ENCODE assay signal across 18 cellular contexts in the genomic region with DNA sequence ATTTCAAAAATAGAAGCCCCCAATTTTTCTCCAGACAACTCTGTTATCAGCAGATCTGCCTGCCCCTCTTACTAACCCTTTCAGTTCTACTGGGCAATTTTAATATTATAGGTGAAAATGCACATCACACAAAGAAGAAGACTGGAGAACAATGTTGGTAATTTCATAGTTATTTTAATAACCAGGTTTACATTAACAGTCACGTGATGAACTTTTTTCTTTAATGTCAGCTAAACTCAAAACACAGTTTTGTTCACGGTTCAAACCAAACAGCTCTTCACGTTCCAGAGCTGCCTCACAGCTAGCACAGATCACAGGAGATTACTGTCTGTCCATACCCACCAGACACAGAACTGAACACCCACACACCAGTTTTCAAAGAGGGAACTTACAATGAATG.
DNase-seq lines count a peak whose midpoint lies in the region; ATAC-seq, FAIRE-seq and TF ChIP-seq lines count a peak whose summit lies in the region.
"Had no signal": no experiment of that assay in that cellular context is flagged by ENCODE, and none has a peak within 500 bp of the region (broad histone marks: within the 10 kb centered on the region; RNA-seq: fewer than 3 reads in every experiment).

No MANE protein-coding gene starts in this region.

- H3K9ac ChIP-seq in HepG2 (ENCODE audit: insufficient read depth, low read depth, low read length), result no peak overlapping the region
- H3K9ac ChIP-seq in K562 (ENCODE audit: insufficient read depth in 1 of 2, low read depth in 2 of 2, low read length in 2 of 2), result no peak overlapping the region
- H3K9ac ChIP-seq in neural progenitor cell, result no peak overlapping the region
- H3K9ac ChIP-seq: BLaER1 treated with 17β-estradiol and CSF1 and Interleukin-3, amounts not matched to agents 10 nM and 100 nM; GM23248 had no signal

- WGBS in HepG2 (ENCODE audit: low lambda C conversion rate), result under 1% methylated on average over 3 of the region's 3 CpGs
- 30% methylated on average over 3 of the region's 3 CpGs for WGBS in right lobe of liver (ENCODE audit: insufficient coverage, low coverage, low lambda C conversion rate, missing lambda C conversion rate)
- WGBS in K562 (ENCODE audit: insufficient coverage, low coverage, missing lambda C conversion rate), result 0% methylated on average over 3 of the region's 3 CpGs

- no peak overlapping the region for H2AFZ ChIP-seq in HepG2 (ENCODE audit: low read length)
- H2AFZ ChIP-seq in K562 (ENCODE audit: low read depth, low read length), result no peak overlapping the region
- H2AFZ ChIP-seq in neural progenitor cell (replicated peaks), result no peak overlapping the region
- H2AFZ ChIP-seq: GM23248 had no signal

- TF ChIP-seq CTCF in HepG2 (CRISPR knock-in tag; IDR thresholded peaks at IDR 0.05), result no peak
- TF ChIP-seq CTCF in right lobe of liver (IDR thresholded peaks at IDR 0.05), result no peak
- TF ChIP-seq CTCF in K562 (IDR thresholded peaks at IDR 0.05 in 2 of 3, conservative IDR thresholded peaks at IDR 0.05 in 1 of 3; ENCODE audit: insufficient read depth in 2 of 3, low read depth in 1 of 3, low read length in 3 of 3), result no peak
- TF ChIP-seq CTCF in neural progenitor cell (IDR thresholded peaks at IDR 0.05), result no peak
- no peak for TF ChIP-seq CTCF in BE2C (IDR thresholded peaks at IDR 0.05; ENCODE audit: low read depth, low read length)
- no peak for TF ChIP-seq CTCF in natural killer cell (IDR thresholded peaks at IDR 0.05)

- TF ChIP-seq RAD21 in HepG2 (CRISPR knock-in tag; IDR thresholded peaks at IDR 0.05) (no peak), K562 (CRISPR knock-in tag; conservative IDR thresholded peaks at IDR 0.05 in 1 of 2, IDR thresholded peaks at IDR 0.05 in 1 of 2) (no peak)

- no peak overlapping the region for H3K4me3 ChIP-seq in HepG2 (replicated peaks in 1 of 3; ENCODE audit: insufficient read depth in 1 of 3, low read depth in 2 of 3, low read length in 3 of 3)
- no peak overlapping the region for H3K4me3 ChIP-seq in right lobe of liver
- no peak overlapping the region for H3K4me3 ChIP-seq in K562
- H3K4me3 ChIP-seq in neural progenitor cell, result no peak overlapping the region
- no peak overlapping the region for H3K4me3 ChIP-seq in BE2C (ENCODE audit: low read depth, low read length)
- H3K4me3 ChIP-seq: BLaER1 treated with 17β-estradiol and CSF1 and Interleukin-3, amounts not matched to agents 10 nM and 100 nM; GM23248 had no signal

- H3K36me3 ChIP-seq in HepG2 (replicated peaks in 1 of 2; ENCODE audit: control insufficient read depth in 1 of 2, insufficient read depth in 2 of 2, low read length in 2 of 2) (no peaks in the 10 kb centered on the region), right lobe of liver (no peaks in the 10 kb centered on the region), K562 (ENCODE audit: control insufficient read depth, insufficient read depth, low read length) (no peaks in the 10 kb centered on the region), neural progenitor cell (peaks cover 11% of the 10 kb centered on the region), BE2C (peaks cover 20% of the 10 kb centered on the region)
- H3K36me3 ChIP-seq: BLaER1 treated with 17β-estradiol and CSF1 and Interleukin-3, amounts not matched to agents 10 nM and 100 nM had no signal

- no peaks in the 10 kb centered on the region for H4K20me1 ChIP-seq in HepG2 (ENCODE audit: insufficient read depth, low read length)
- no peaks in the 10 kb centered on the region for H4K20me1 ChIP-seq in K562 (replicated peaks; ENCODE audit: control insufficient read depth, insufficient read depth, low read length)
- peaks cover 42% of the 10 kb centered on the region for H4K20me1 ChIP-seq in neural progenitor cell (ENCODE audit: low read depth)
- H4K20me1 ChIP-seq: BLaER1 treated with 17β-estradiol and CSF1 and Interleukin-3, amounts not matched to agents 10 nM and 100 nM had no signal

- BruUV-seq in HepG2 (replicated peaks; lab: Mats Ljungman, UMichigan) (no TSS peak), K562 (replicated peaks; lab: Mats Ljungman, UMichigan) (no TSS peak)

- H3K27ac Mint-ChIP-seq in neural progenitor cell, result no peak overlapping the region
- no peak overlapping the region for H3K27ac Mint-ChIP-seq in natural killer cell
- H3K27ac Mint-ChIP-seq: CD4-positive, alpha-beta T cell had no signal

- TF ChIP-seq POLR2A in HepG2 (IDR thresholded peaks at IDR 0.05; ENCODE audit: insufficient read depth in 1 of 2, low read depth in 2 of 2, low read length in 2 of 2), result no peak
- no peak for TF ChIP-seq POLR2A in right lobe of liver (IDR thresholded peaks at IDR 0.05)
- TF ChIP-seq POLR2A in K562 (conservative IDR thresholded peaks at IDR 0.05), result no peak

- POLR2A ChIA-PET in HepG2 (lab: Yijun Ruan, JAX), result no interaction called here
- POLR2A ChIA-PET in K562 (lab: Yijun Ruan, JAX), result no interaction called here

- H3K4me1 ChIP-seq in HepG2 (ENCODE audit: insufficient read depth, low read length) (no peaks in the 10 kb centered on the region), right lobe of liver (no peaks in the 10 kb centered on the region), K562 (replicated peaks in 1 of 2; ENCODE audit: control insufficient read depth in 2 of 2, insufficient read depth in 2 of 2, low read length in 2 of 2) (no peaks in the 10 kb centered on the region), neural progenitor cell (peaks cover 25% of the 10 kb centered on the region), BE2C (peaks cover 42% of the 10 kb centered on the region)

- CTCF ChIA-PET in HepG2 (lab: Yijun Ruan, JAX; ENCODE audit: low intra/inter-chr PET ratio, low total read pairs) (no interaction called here), K562 (lab: Yijun Ruan, JAX; ENCODE audit: low intra/inter-chr PET ratio) (no interaction called here)

- DNase-seq in HepG2 (ENCODE audit: low spot score), result no peak
- DNase-seq in right lobe of liver, result no peak
- no peak for DNase-seq in K562 (ENCODE audit: extremely low read depth in 1 of 4, low spot score in 3 of 4)
- no peak for DNase-seq in neural progenitor cell (ENCODE audit: low spot score)
- DNase-seq in BE2C, result no peak
- DNase-seq in natural killer cell, result no peak
- DNase-seq: AML-193; CD4-positive, alpha-beta T cell; DMS153; DMS79 treated with DMSO at 0.1 percent for 48 hours; EL; GM23248; H7 had no signal

- in situ Hi-C loops in HepG2 (cut with HindIII; ENCODE audit: extremely low pct_ligation_motif_present, low pct_unique_long_range_greater_than_20kb) (no loop called here), K562 (cut with MboI) (no loop called here)

- H3K9me3 ChIP-seq in HepG2 (ENCODE audit: low read length), result no peaks in the 10 kb centered on the region
- no peaks in the 10 kb centered on the region for H3K9me3 ChIP-seq in right lobe of liver
- H3K9me3 ChIP-seq in K562 (replicated peaks; ENCODE audit: control insufficient read depth, insufficient read depth, low read depth, low read length), result no peaks in the 10 kb centered on the region
- no peaks in the 10 kb centered on the region for H3K9me3 ChIP-seq in neural progenitor cell (ENCODE audit: low read depth)
- H3K9me3 ChIP-seq in BE2C, result no peaks in the 10 kb centered on the region
- H3K9me3 ChIP-seq: BLaER1 treated with 17β-estradiol and CSF1 and Interleukin-3, amounts not matched to agents 10 nM and 100 nM had no signal

- no peaks in the 10 kb centered on the region for H3K9me3 Mint-ChIP-seq in neural progenitor cell
- H3K9me3 Mint-ChIP-seq in natural killer cell, result no peaks in the 10 kb centered on the region
- H3K9me3 Mint-ChIP-seq: CD4-positive, alpha-beta T cell had no signal

- H3K4me3 Mint-ChIP-seq in neural progenitor cell (no peak overlapping the region), natural killer cell (no peak overlapping the region)
- H3K4me3 Mint-ChIP-seq: CD4-positive, alpha-beta T cell had no signal

- H3K4me2 ChIP-seq in HepG2 (ENCODE audit: low read depth, low read length) (no peak overlapping the region), K562 (ENCODE audit: insufficient read depth, low read length) (no peak overlapping the region), neural progenitor cell (no peak overlapping the region)
- H3K4me2 ChIP-seq: BLaER1 treated with 17β-estradiol and CSF1 and Interleukin-3, amounts not matched to agents 10 nM and 100 nM had no signal

- ATAC-seq in HepG2 (no peak), right lobe of liver (no peak), K562 (no peak), GM21381 (IDR thresholded peaks at IDR 0.05; ENCODE audit: unreplicated experiment) (no peak), natural killer cell (no peak)

- no peaks in the 10 kb centered on the region for H3K9me1 ChIP-seq in K562 (ENCODE audit: control insufficient read depth, insufficient read depth, low read length)

- FAIRE-seq in HepG2 (lab: Jason Lieb, UNC) (no peak), K562 (lab: Jason Lieb, UNC) (no peak)
- FAIRE-seq: D721Med, G401.6 had no signal

- H3K27me3 ChIP-seq in HepG2 (ENCODE audit: control insufficient read depth in 1 of 2, insufficient read depth in 2 of 2, low read length in 2 of 2), result 0 out of 5 replicates have a peak, but pooled peaks cover 0 to 4% of the 10 kb centered on the region in 2 experiments
- no peaks in the 10 kb centered on the region for H3K27me3 ChIP-seq in right lobe of liver
- H3K27me3 ChIP-seq in K562 (ENCODE audit: control insufficient read depth in 2 of 2, insufficient read depth in 2 of 2, low read length in 2 of 2), result no peaks in the 10 kb centered on the region
- H3K27me3 ChIP-seq in neural progenitor cell, result no peaks in the 10 kb centered on the region
- H3K27me3 ChIP-seq in BE2C, result no peaks in the 10 kb centered on the region
- H3K27me3 ChIP-seq: BLaER1 treated with 17β-estradiol and CSF1 and Interleukin-3, amounts not matched to agents 10 nM and 100 nM had no signal

- intact Hi-C loops in HepG2 (cut with micrococcal nuclease; ENCODE audit: unreplicated experiment) (loop anchor here (10.0 kb wide), 1 partner anchor 166 kb away; no protein-coding TSS in a partner anchor), right lobe of liver (cut with DNase I) (no loop called here), K562 (cut with micrococcal nuclease) (loop anchor here (10.0 kb wide), 1 partner anchor 166 kb away; no protein-coding TSS in a partner anchor), natural killer cell (cut with micrococcal nuclease) (no loop called here)

- TF ChIP-seq EP300 in HepG2 (IDR thresholded peaks at IDR 0.05; ENCODE audit: low read depth in 2 of 2, low read length in 2 of 2) (no peak), HepG2 (CRISPR knock-in tag; IDR thresholded peaks at IDR 0.05; ENCODE audit: borderline replicate concordance) (no peak), K562 (IDR thresholded peaks at IDR 0.05; ENCODE audit: low read length) (no peak)

- H3K36me3 Mint-ChIP-seq in neural progenitor cell (peaks cover 36% of the 10 kb centered on the region), natural killer cell (no peaks in the 10 kb centered on the region)

- H3F3A ChIP-seq in neural progenitor cell (ENCODE audit: low read depth), result peaks cover 88% of the 10 kb centered on the region

- H3K79me2 ChIP-seq in HepG2 (ENCODE audit: insufficient read depth, low read length), result no peaks in the 10 kb centered on the region
- H3K79me2 ChIP-seq in K562 (ENCODE audit: control insufficient read depth, insufficient read depth, low read length), result no peaks in the 10 kb centered on the region
- H3K79me2 ChIP-seq in neural progenitor cell (ENCODE audit: low read depth), result no peaks in the 10 kb centered on the region

- H3K27ac ChIP-seq in HepG2 (ENCODE audit: extremely low read length, insufficient read depth, low read length), result no peak overlapping the region
- no peak overlapping the region for H3K27ac ChIP-seq in right lobe of liver
- H3K27ac ChIP-seq in K562 (ENCODE audit: extremely low read depth, low read depth, low read length), result no peak overlapping the region
- H3K27ac ChIP-seq in neural progenitor cell, result peak overlapping the region; percentile 28
- H3K27ac ChIP-seq: 22Rv1; BLaER1 treated with 17β-estradiol and CSF1 and Interleukin-3, amounts not matched to agents 10 nM and 100 nM; GM23248 had no signal

- H3K4me1 Mint-ChIP-seq in neural progenitor cell (peaks cover 19% of the 10 kb centered on the region), natural killer cell (peaks cover 3% of the 10 kb centered on the region in 2 donors)

- H3K27me3 Mint-ChIP-seq in neural progenitor cell (ENCODE audit: insufficient read depth, low read depth) (peaks cover 2% of the 10 kb centered on the region), natural killer cell (ENCODE audit: low read depth in 2 of 2) (peaks cover 9 to 37% of the 10 kb centered on the region in 2 donors)

Comparison
In these comparisons a context has a peak if more than half of its experiments do, and no peak if none do; other contexts are left out.
1. intact Hi-C loops: an anchor here in HepG2 (10.0 kb wide) and K562 (10.0 kb wide); none called in right lobe of liver and natural killer cell.